Comparison of ENCODE assay signal across 10 cellular contexts in the genomic region with DNA sequence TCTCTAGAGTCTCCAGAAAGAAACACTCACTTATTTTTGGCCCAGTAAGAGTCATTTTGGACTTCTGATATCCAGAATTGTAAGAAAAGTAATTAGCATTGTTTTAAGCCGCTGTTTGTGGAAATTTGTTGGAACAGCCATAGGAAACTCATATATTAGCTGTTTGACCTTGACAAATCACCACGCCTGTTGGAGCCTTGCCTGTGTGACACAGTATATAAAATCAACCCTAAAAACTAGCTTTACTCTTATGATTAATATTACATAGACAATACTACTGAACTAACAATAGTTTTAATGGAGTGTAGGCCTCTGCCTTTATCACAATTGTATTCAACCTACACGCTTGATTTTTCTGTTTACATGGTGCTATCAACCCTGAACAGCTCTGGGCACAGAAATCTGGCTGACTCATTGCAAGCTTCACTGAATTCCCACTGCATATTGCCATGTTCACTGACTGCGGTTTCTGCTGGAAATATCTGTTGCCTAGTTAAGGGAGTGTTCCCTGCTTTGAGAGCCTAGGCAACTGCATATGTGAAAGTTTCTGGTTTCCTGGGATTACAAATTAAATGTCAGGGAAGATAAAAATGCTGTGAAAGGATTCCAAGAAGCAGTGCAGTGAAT.
DNase-seq lines count a peak whose midpoint lies in the region; ATAC-seq and TF ChIP-seq lines count a peak whose summit lies in the region.
"Had no signal": no experiment of that assay in that cellular context is flagged by ENCODE, and none has a peak within 500 bp of the region (broad histone marks: within the 10 kb centered on the region; RNA-seq: fewer than 3 reads in every experiment).

No MANE protein-coding gene starts in this region.

- peaks cover 21% of the 10 kb centered on the region for H3K4me1 Mint-ChIP-seq in brain

- H3K27me3 Mint-ChIP-seq in brain, result no peaks in the 10 kb centered on the region

- ATAC-seq in HG02884 (IDR thresholded peaks at IDR 0.05; ENCODE audit: unreplicated experiment), result no peak
- ATAC-seq: A549, HCT116 had no signal

- H3K36me3 Mint-ChIP-seq in brain, result no peaks in the 10 kb centered on the region

- H3K27ac Mint-ChIP-seq in brain, result peak overlapping the region; percentile 6 to 82 (median 59)

- peaks cover 0 to 6% (median 0%) of the 10 kb centered on the region in 5 experiments for H3K9me3 Mint-ChIP-seq in brain

- no peaks in the 10 kb centered on the region for H3K27me3 ChIP-seq in tibial artery

- peak overlapping the region; percentile 23 to 29 for H3K27ac ChIP-seq in tibial artery
- H3K27ac ChIP-seq: A549 had no signal

- H3K4me3 ChIP-seq in tibial artery, result no peak overlapping the region
- H3K4me3 ChIP-seq: A549 had no signal

- peaks cover 0 to 47% (median 6%) of the 10 kb centered on the region in 4 donors for H3K4me1 ChIP-seq in tibial artery
- H3K4me1 ChIP-seq: A549 had no signal

- intact Hi-C loops in tibial artery (cut with DNase I; ENCODE audit: low total_unique reads), result no loop called here

- H3K36me3 ChIP-seq in tibial artery, result no peaks in the 10 kb centered on the region

- TF ChIP-seq CTCF in brain (conservative IDR thresholded peaks at IDR 0.05) (no peak), tibial artery (IDR thresholded peaks at IDR 0.05) (no peak)

- H3K9me3 ChIP-seq in tibial artery, result no peaks in the 10 kb centered on the region
- H3K9me3 ChIP-seq: A549 had no signal

- H3K4me3 Mint-ChIP-seq in brain, result no peak overlapping the region

- DNase-seq in NCI-H345 (lab: John Stamatoyannopoulos, UW), result peak; percentile 50
- no peak for DNase-seq in NCI-H345 treated with DMSO at 0.1 percent for 48 hours (lab: John Stamatoyannopoulos, UW; ENCODE audit: unreplicated experiment)
- DNase-seq in kidney tubule cell (ENCODE audit: low spot score), result peak; percentile 95
- peak in 1 of 2 donors; percentile 38 for DNase-seq in tibial artery
- DNase-seq in NCI-H1048 (lab: John Stamatoyannopoulos, UW), result no peak
- no peak for DNase-seq in stimulated activated CD4-positive, alpha-beta T cell treated with anti-CD3 and anti-CD28 coated beads, Interleukin-2, amount 100 ng/mL, for 48 hours

Comparison
In these comparisons a context has a peak if more than half of its experiments do, and no peak if none do; other contexts are left out.
1. DNase-seq: peak in NCI-H345 (single experiment) and kidney tubule cell (single experiment); none in NCI-H345 treated with DMSO at 0.1 percent for 48 hours (single experiment), NCI-H1048 (single experiment) and stimulated activated CD4-positive, alpha-beta T cell treated with anti-CD3 and anti-CD28 coated beads, Interleukin-2, amount 100 ng/mL, for 48 hours (0 of 2).